Comparison of ENCODE assay signal across 16 cellular contexts in genomic region chr4:7594013-7594412, GRCh38.
DNase-seq lines count a peak whose midpoint lies in the region; ATAC-seq and TF ChIP-seq lines count a peak whose summit lies in the region.
"Had no signal": no experiment of that assay in that cellular context is flagged by ENCODE, and none has a peak within 500 bp of the region (broad histone marks: within the 10 kb centered on the region; RNA-seq: fewer than 3 reads in every experiment).

No MANE protein-coding gene starts in this region.

- no peak overlapping the region for H3K4me2 ChIP-seq in GM23338
- H3K4me2 ChIP-seq in SK-N-SH, result no peak overlapping the region
- H3K4me2 ChIP-seq: BLaER1 had no signal

- H3K27ac ChIP-seq in GM23338 (ENCODE audit: low read depth), result no peak overlapping the region
- H3K27ac ChIP-seq in SK-N-SH (ENCODE audit: low read depth in 2 of 2, low read length in 1 of 2), result no peak overlapping the region
- H3K27ac ChIP-seq: 22Rv1, BLaER1, SK-N-MC had no signal

- H4K20me1 ChIP-seq in GM23338 (replicated peaks; ENCODE audit: insufficient read depth), result no peaks in the 10 kb centered on the region
- H4K20me1 ChIP-seq in SK-N-SH (ENCODE audit: insufficient read depth), result no peaks in the 10 kb centered on the region

- intact Hi-C loops in lower leg skin (cut with DNase I; ENCODE audit: low total_unique reads), result no loop called here

- H3K27me3 ChIP-seq in GM23338 (ENCODE audit: insufficient read depth), result no peaks in the 10 kb centered on the region
- no peaks in the 10 kb centered on the region for H3K27me3 ChIP-seq in SK-N-SH (ENCODE audit: insufficient read depth)
- H3K27me3 ChIP-seq: BLaER1 had no signal

- no peaks in the 10 kb centered on the region for H3K36me3 Mint-ChIP-seq in GM23338 (ENCODE audit: low read depth)
- H3K36me3 Mint-ChIP-seq in activated T-cell treated with anti-CD3 and anti-CD28 coated beads, Interleukin-2, amount 50 U/mL, for 4 hours (ENCODE audit: insufficient read depth), result no peaks in the 10 kb centered on the region

- peak; percentile 72 for ATAC-seq in GM23338
- ATAC-seq in activated T-cell treated with anti-CD3 and anti-CD28 coated beads, Interleukin-2, amount 50 U/mL, for 4 hours, result no peak
- ATAC-seq: PC-3 had no signal

- H3K4me3 Mint-ChIP-seq in GM23338, result no peak overlapping the region
- H3K4me3 Mint-ChIP-seq in activated T-cell treated with anti-CD3 and anti-CD28 coated beads, Interleukin-2, amount 50 U/mL, for 4 hours, result no peak overlapping the region

- H3K9me3 Mint-ChIP-seq in GM23338, result no peaks in the 10 kb centered on the region
- no peaks in the 10 kb centered on the region for H3K9me3 Mint-ChIP-seq in activated T-cell treated with anti-CD3 and anti-CD28 coated beads, Interleukin-2, amount 50 U/mL, for 4 hours

- no peak overlapping the region for H2AFZ ChIP-seq in GM23338
- no peak overlapping the region for H2AFZ ChIP-seq in SK-N-SH (ENCODE audit: low read depth)

- no peak for TF ChIP-seq RAD21 in SK-N-SH (IDR thresholded peaks at IDR 0.05; ENCODE audit: low read length)

- CTCF ChIA-PET in SK-N-SH (lab: Yijun Ruan, JAX), result no interaction called here

- POLR2A ChIA-PET in SK-N-SH (lab: Yijun Ruan, JAX), result no interaction called here

- DNase-seq in DMS 273 (lab: John Stamatoyannopoulos, UW; ENCODE audit: unreplicated experiment) (peak; percentile 43), DMS 273 treated with DMSO at 0.1 percent for 48 hours (lab: John Stamatoyannopoulos, UW) (no peak), GM23338 (ENCODE audit: low spot score) (no peak), SK-N-SH (peak; percentile 51), iPS-NIHi7 (ENCODE audit: extremely low spot score) (peak; percentile 59), lower leg skin (ENCODE audit: low spot score in 2 of 2) (no peak), DMS114 treated with DMSO at 0.1 percent for 48 hours (lab: John Stamatoyannopoulos, UW; ENCODE audit: unreplicated experiment) (no peak)
- no peak for DNase-seq in activated T-cell treated with anti-CD3 and anti-CD28 coated beads, Interleukin-2, amount 50 U/mL, for 4 hours
- DNase-seq: MM.1S, NCI-H1436, NCI-H2081 treated with DMSO at 0.1 percent for 48 hours, NCI-H345, PC-3 had no signal

- H3K27me3 Mint-ChIP-seq in GM23338 (ENCODE audit: insufficient read depth, low read depth, poor library complexity), result peaks cover 19% of the 10 kb centered on the region
- peaks cover 15% of the 10 kb centered on the region for H3K27me3 Mint-ChIP-seq in activated T-cell treated with anti-CD3 and anti-CD28 coated beads, Interleukin-2, amount 50 U/mL, for 4 hours (ENCODE audit: low read depth)

- H3K27ac Mint-ChIP-seq in GM23338, result no peak overlapping the region

- H3K9me2 ChIP-seq in GM23338 (ENCODE audit: insufficient read depth), result no peaks in the 10 kb centered on the region
- no peaks in the 10 kb centered on the region for H3K9me2 ChIP-seq in SK-N-SH

- H3K79me2 ChIP-seq in GM23338 (replicated peaks; ENCODE audit: insufficient read depth), result no peaks in the 10 kb centered on the region
- no peaks in the 10 kb centered on the region for H3K79me2 ChIP-seq in SK-N-SH (ENCODE audit: insufficient read depth)

- H3K4me1 Mint-ChIP-seq in GM23338, result peaks cover 35% of the 10 kb centered on the region
- H3K4me1 Mint-ChIP-seq in activated T-cell treated with anti-CD3 and anti-CD28 coated beads, Interleukin-2, amount 50 U/mL, for 4 hours (ENCODE audit: low read depth), result no peaks in the 10 kb centered on the region

- TF ChIP-seq POLR2A in lower leg skin (IDR thresholded peaks at IDR 0.05), result no peak

- no peak overlapping the region for H3K9ac ChIP-seq in SK-N-SH
- H3K9ac ChIP-seq: BLaER1 had no signal

- H3K4me1 ChIP-seq in GM23338 (ENCODE audit: insufficient read depth) (peaks cover 21% of the 10 kb centered on the region), SK-N-SH (ENCODE audit: control insufficient read depth in 1 of 2, insufficient read depth in 2 of 2, low read depth in 1 of 2, low read length in 1 of 2) (no peaks in the 10 kb centered on the region)

- no peaks in the 10 kb centered on the region for H3K9me3 ChIP-seq in SK-N-SH
- H3K9me3 ChIP-seq: BLaER1 had no signal

- WGBS in SK-N-SH (ENCODE audit: low lambda C conversion rate), result 55% methylated on average over 8 of the region's 9 CpGs
- 73 to 76% methylated on average over 9 of the region's 9 CpGs for WGBS in lower leg skin, 2 donors

- no peaks in the 10 kb centered on the region for H3K36me3 ChIP-seq in GM23338 (ENCODE audit: insufficient read depth)
- H3K36me3 ChIP-seq in SK-N-SH (replicated peaks in 1 of 2; ENCODE audit: control insufficient read depth in 1 of 2, insufficient read depth in 2 of 2, low read length in 1 of 2), result no peaks in the 10 kb centered on the region

- H3F3A ChIP-seq in GM23338 (replicated peaks; ENCODE audit: low read depth) (no peaks in the 10 kb centered on the region), SK-N-SH (replicated peaks; ENCODE audit: insufficient read depth) (no peaks in the 10 kb centered on the region)

- no peak for TF ChIP-seq EP300 in SK-N-SH (IDR thresholded peaks at IDR 0.05; ENCODE audit: borderline replicate concordance in 1 of 2, low read depth in 1 of 2, low read length in 1 of 2)

- TF ChIP-seq CTCF in GM23338 (conservative IDR thresholded peaks at IDR 0.05; ENCODE audit: low read depth in 2 of 2), result peak; percentile 30 to 53
- TF ChIP-seq CTCF in SK-N-SH (IDR thresholded peaks at IDR 0.05), result no peak
- TF ChIP-seq CTCF in lower leg skin (IDR thresholded peaks at IDR 0.05), result no peak

- H3K4me3 ChIP-seq in GM23338 (no peak overlapping the region), SK-N-SH (ENCODE audit: low read depth in 2 of 2, low read length in 1 of 2) (no peak overlapping the region), lower leg skin (ENCODE audit: low read depth, poor library complexity, severe bottlenecking) (no peak overlapping the region)
- H3K4me3 ChIP-seq: BLaER1, SK-N-MC had no signal

TF ChIP-seq in GM23338, 12 proteins besides CTCF, POLR2A, EP300 and RAD21 (continues in another document):
- no peak for TF ChIP-seq POLR2AphosphoS5 (IDR thresholded peaks at IDR 0.05; ENCODE audit: low read depth)
- TF ChIP-seq EZH2 (IDR thresholded peaks at IDR 0.05; ENCODE audit: low read depth, unreplicated experiment), result no peak
- no peak for TF ChIP-seq STAT1 (IDR thresholded peaks at IDR 0.05; ENCODE audit: unreplicated experiment)
- no peak for TF ChIP-seq ZNF114 (CRISPR knock-in tag; IDR thresholded peaks at IDR 0.05)
- TF ChIP-seq ZNF331 (CRISPR knock-in tag; IDR thresholded peaks at IDR 0.05; ENCODE audit: low read depth), result no peak
- TF ChIP-seq ETS1 (IDR thresholded peaks at IDR 0.05), result no peak

TF ChIP-seq in SK-N-SH, 30 proteins besides CTCF, POLR2A, EP300 and RAD21:
- no peak for TF ChIP-seq NRF1 (IDR thresholded peaks at IDR 0.05; ENCODE audit: low read depth, low read length)
- no peak for TF ChIP-seq TAF1 (IDR thresholded peaks at IDR 0.05; ENCODE audit: borderline replicate concordance, low read depth, low read length)
- TF ChIP-seq IRF3 (IDR thresholded peaks at IDR 0.05; ENCODE audit: low read depth, low read length), result no peak
- TF ChIP-seq MXI1 (IDR thresholded peaks at IDR 0.05; ENCODE audit: low read depth, low read length), result no peak
- TF ChIP-seq JUND (IDR thresholded peaks at IDR 0.05), result no peak
- TF ChIP-seq RXRA (IDR thresholded peaks at IDR 0.05; ENCODE audit: borderline replicate concordance, low read depth), result no peak
- TF ChIP-seq SIN3A (IDR thresholded peaks at IDR 0.05; ENCODE audit: borderline replicate concordance, low read depth, low read length), result no peak
- no peak for TF ChIP-seq MAX (IDR thresholded peaks at IDR 0.05; ENCODE audit: low read depth)
- TF ChIP-seq REST (IDR thresholded peaks at IDR 0.05; ENCODE audit: low read depth, low read length), result no peak
- no peak for TF ChIP-seq CHD2 (IDR thresholded peaks at IDR 0.05; ENCODE audit: low read length, partially characterized antibody)
- TF ChIP-seq MEF2A (IDR thresholded peaks at IDR 0.05; ENCODE audit: borderline replicate concordance, low read depth), result no peak
- TF ChIP-seq TCF12 (IDR thresholded peaks at IDR 0.05), result no peak

Comparison
In these comparisons a context has a peak if more than half of its experiments do, and no peak if none do; other contexts are left out.
1. DNase-seq: peak in DMS 273 (single experiment), SK-N-SH (single experiment) and iPS-NIHi7 (single experiment); none in DMS 273 treated with DMSO at 0.1 percent for 48 hours (single experiment), GM23338 (single experiment), activated T-cell treated with anti-CD3 and anti-CD28 coated beads, Interleukin-2, amount 50 U/mL, for 4 hours (single experiment), lower leg skin (0 of 2) and DMS114 treated with DMSO at 0.1 percent for 48 hours (single experiment).
2. CTCF ChIP-seq: peak in GM23338 (2 of 2); none in SK-N-SH (single experiment) and lower leg skin (0 of 3).